Comparison of ENCODE assay signal across 13 cellular contexts in genomic region chr1:8203056-8203455, GRCh38.
A peak's percentile ranks its signal among the peaks of the same experiment; 100 is the strongest.
DNase-seq lines count a peak whose midpoint lies in the region; ATAC-seq, FAIRE-seq and TF ChIP-seq lines count a peak whose summit lies in the region.
"Had no signal": no experiment of that assay in that cellular context is flagged by ENCODE, and none has a peak within 500 bp of the region (broad histone marks: within the 10 kb centered on the region; RNA-seq: fewer than 3 reads in every experiment).

No MANE protein-coding gene starts in this region.

- H3K4me1 ChIP-seq in right cardiac atrium (ENCODE audit: control insufficient read depth, insufficient read depth, low read length) (peaks cover 11% of the 10 kb centered on the region), pancreas (peaks cover 0 to 6% (median 0%) of the 10 kb centered on the region in 3 donors), urinary bladder (ENCODE audit: insufficient read depth) (no peaks in the 10 kb centered on the region)

- TF ChIP-seq CTCF in pancreas (IDR thresholded peaks at IDR 0.05): no peak

- H3K27me3 ChIP-seq in right cardiac atrium (ENCODE audit: control insufficient read depth, insufficient read depth): no peaks in the 10 kb centered on the region
- no peaks in the 10 kb centered on the region for H3K27me3 ChIP-seq in pancreas

- intact Hi-C loops in Right ventricle myocardium superior (cut with DNase I) (no loop called here), Right ventricle myocardium inferior (cut with DNase I) (no loop called here), right cardiac atrium (cut with DNase I) (no loop called here), pancreas (cut with DNase I) (no loop called here)

- DNase-seq in Right ventricle myocardium superior (peak; percentile 16), Right ventricle myocardium inferior (ENCODE audit: missing footprints) (no peak), right cardiac atrium (peak in 1 of 3 donors; percentile 49), pancreas (peak in 1 of 6 donors; percentile 25), DMS 273 (lab: John Stamatoyannopoulos, UW; ENCODE audit: unreplicated experiment) (no peak), NCI-H187 treated with DMSO at 0.1 percent for 48 hours (lab: John Stamatoyannopoulos, UW) (no peak), HuH-7.5 (ENCODE audit: low spot score) (no peak)
- DNase-seq: activated CD4-positive, CD25-positive, alpha-beta regulatory T cell; CD8-positive, alpha-beta memory T cell; NCI-H1436 treated with DMSO at 0.1 percent for 48 hours; NCI-H82 had no signal

- ATAC-seq in Right ventricle myocardium superior (ENCODE audit: poor library complexity) (no peak), Right ventricle myocardium inferior (no peak), right cardiac atrium (peak in 1 of 2 donors; percentile 15), pancreas (no peak)

- no peak for FAIRE-seq in pancreas (lab: Jason Lieb, UNC)

- H3K9me3 ChIP-seq in right cardiac atrium (ENCODE audit: control insufficient read depth, low read length): no peaks in the 10 kb centered on the region
- no peaks in the 10 kb centered on the region for H3K9me3 ChIP-seq in pancreas

- WGBS in right cardiac atrium: 94% methylated on average over 9 of the region's 9 CpGs
- WGBS in pancreas, 2 donors: 93 to 95% methylated on average over 9 of the region's 9 CpGs
- WGBS in urinary bladder: 86% methylated on average over 9 of the region's 9 CpGs

- H3K27ac ChIP-seq in right cardiac atrium (ENCODE audit: low read length) (peak overlapping the region; percentile 55), pancreas (peak overlapping the region in 3 of 4 donors; percentile 51 to 81 (median 78)), urinary bladder (ENCODE audit: low read depth) (peak overlapping the region; percentile 62)
- H3K27ac ChIP-seq: 22Rv1 had no signal

- H3K4me3 ChIP-seq in right cardiac atrium (ENCODE audit: low read length) (no peak overlapping the region), pancreas (no peak overlapping the region), urinary bladder (ENCODE audit: low read depth, low read length) (no peak overlapping the region)

- H3K36me3 ChIP-seq in pancreas (no peaks in the 10 kb centered on the region), urinary bladder (ENCODE audit: insufficient read depth) (no peaks in the 10 kb centered on the region)
